In genomic region chr6:4367643-4368042, GRCh38 we compare ENCODE assay signal across 27 cellular contexts.
"Had no signal": no experiment of that assay in that cellular context is flagged by ENCODE, and none has a peak within 500 bp of the region (broad histone marks: within the 10 kb centered on the region; RNA-seq: fewer than 3 reads in every experiment).

No MANE protein-coding gene starts in this region.

- H3K4me3 Mint-ChIP-seq: natural killer cell; nephron; neural progenitor cell; stimulated activated effector memory CD8-positive, alpha-beta T cell treated with anti-CD3 and anti-CD28 coated beads, Interleukin-12 subunit alpha, Interleukin-12 subunit beta, amount 100 ng/mL, for 72 hours; stimulated activated naive B cell treated with anti-CD40 and anti-IgM and Interleukin-4, amounts not matched to agents 10 μg/mL and 1 μg/mL and 100 μg/mL, for 72 hours; stimulated activated naive CD8-positive, alpha-beta T cell treated with anti-CD3 and anti-CD28 coated beads, Interleukin-15, Interleukin-2, amounts not matched to agents 100 ng/mL and 50 ng/mL, for 24 hours had no signal

- H3K9me3 ChIP-seq: ovary, psoas muscle, right lobe of liver, sigmoid colon, stomach, testis, tibial artery, transverse colon, upper lobe of left lung, vagina had no signal

- H3K27me3 ChIP-seq: neural progenitor cell, ovary, right lobe of liver, sigmoid colon, stomach, testis, tibial artery, transverse colon, upper lobe of left lung, vagina had no signal

- H3K4me3 ChIP-seq: neural progenitor cell, ovary, psoas muscle, right lobe of liver, sigmoid colon, stomach, testis, tibial artery, transverse colon, upper lobe of left lung, vagina had no signal

- H3K9me3 Mint-ChIP-seq: natural killer cell; stimulated activated effector memory CD8-positive, alpha-beta T cell treated with anti-CD3 and anti-CD28 coated beads, Interleukin-12 subunit alpha, Interleukin-12 subunit beta, amount 100 ng/mL, for 72 hours; stimulated activated naive B cell treated with anti-CD40 and anti-IgM and Interleukin-4, amounts not matched to agents 10 μg/mL and 1 μg/mL and 100 μg/mL, for 72 hours; stimulated activated naive CD8-positive, alpha-beta T cell treated with anti-CD3 and anti-CD28 coated beads, Interleukin-15, Interleukin-2, amounts not matched to agents 100 ng/mL and 50 ng/mL, for 24 hours had no signal

- H3K27ac ChIP-seq: neural progenitor cell, ovary, parathyroid adenoma, right lobe of liver, sigmoid colon, stomach, testis, tibial artery, transverse colon, upper lobe of left lung, vagina had no signal

- H3K9ac ChIP-seq: neural progenitor cell, parathyroid adenoma had no signal

- H3K79me2 ChIP-seq: parathyroid adenoma had no signal

- H2AFZ ChIP-seq: parathyroid adenoma had no signal

- DNase-seq: natural killer cell; occipital lobe; ovary; posterior cingulate gyrus; psoas muscle; right cardiac atrium; right lobe of liver; sigmoid colon; small intestine; stimulated activated CD4-positive, alpha-beta T cell treated with anti-CD3 and anti-CD28 coated beads, Interleukin-15, amount 100 ng/mL, for 24 hours; stimulated activated CD4-positive, alpha-beta T cell treated with anti-CD3 and anti-CD28 coated beads, Interleukin-2, amount 100 ng/mL, for 24 hours; stimulated activated CD4-positive, alpha-beta T cell treated with anti-CD3 and anti-CD28 coated beads, Interleukin-2, amount 100 ng/mL, for 48 hours; stimulated activated CD4-positive, alpha-beta T cell treated with anti-CD3 and anti-CD28 coated beads, Interleukin-4, amount 100 ng/mL, for 24 hours; stimulated activated naive B cell treated with anti-CD40 and anti-IgM and Interleukin-4, amounts not matched to agents 10 μg/mL and 1 μg/mL and 100 μg/mL, for 72 hours; stimulated activated naive CD4-positive, alpha-beta T cell treated with Interleukin-2 at 50 U/mL for 16 hours; stomach; testis; tibial artery; transverse colon; upper lobe of left lung had no signal

- H3K4me2 ChIP-seq: neural progenitor cell had no signal

- H3K36me3 ChIP-seq: neural progenitor cell, ovary, right lobe of liver, sigmoid colon, stomach, tibial artery, transverse colon, upper lobe of left lung, vagina had no signal

- H3K27ac Mint-ChIP-seq: natural killer cell; nephron; neural progenitor cell; progenitor cell of endocrine pancreas; stimulated activated effector memory CD8-positive, alpha-beta T cell treated with anti-CD3 and anti-CD28 coated beads, Interleukin-12 subunit alpha, Interleukin-12 subunit beta, amount 100 ng/mL, for 72 hours; stimulated activated naive B cell treated with anti-CD40 and anti-IgM and Interleukin-4, amounts not matched to agents 10 μg/mL and 1 μg/mL and 100 μg/mL, for 72 hours; stimulated activated naive CD8-positive, alpha-beta T cell treated with anti-CD3 and anti-CD28 coated beads, Interleukin-15, Interleukin-2, amounts not matched to agents 100 ng/mL and 50 ng/mL, for 24 hours had no signal

- H3K4me1 ChIP-seq: sigmoid colon, stomach, upper lobe of left lung had no signal

- H3K36me3 Mint-ChIP-seq: natural killer cell; neural progenitor cell; stimulated activated effector memory CD8-positive, alpha-beta T cell treated with anti-CD3 and anti-CD28 coated beads, Interleukin-12 subunit alpha, Interleukin-12 subunit beta, amount 100 ng/mL, for 72 hours; stimulated activated naive B cell treated with anti-CD40 and anti-IgM and Interleukin-4, amounts not matched to agents 10 μg/mL and 1 μg/mL and 100 μg/mL, for 72 hours had no signal

- ATAC-seq: natural killer cell; psoas muscle; right cardiac atrium; right lobe of liver; stimulated activated effector memory CD8-positive, alpha-beta T cell treated with anti-CD3 and anti-CD28 coated beads, Interleukin-12 subunit alpha, Interleukin-12 subunit beta, amount 100 ng/mL, for 72 hours; stimulated activated naive B cell treated with anti-CD40 and anti-IgM and Interleukin-4, amounts not matched to agents 10 μg/mL and 1 μg/mL and 100 μg/mL, for 72 hours had no signal
